22 cellular contexts compared by ENCODE assay signal in genomic region chr9:23766613-23767012, GRCh38. TPM values are rescaled to one million over a fixed set of nuclear protein-coding genes. Genes with fewer than 3 reads are reported as not detected.
DNase-seq lines count a peak whose midpoint lies in the region; ATAC-seq, FAIRE-seq and TF ChIP-seq lines count a peak whose summit lies in the region.
"Had no signal": no experiment of that assay in that cellular context is flagged by ENCODE, and none has a peak within 500 bp of the region (broad histone marks: within the 10 kb centered on the region; RNA-seq: fewer than 3 reads in every experiment).

No MANE protein-coding gene starts in this region.

- CTCF ChIA-PET in GM12878 (lab: Yijun Ruan, JAX), result interaction anchor here (1.3 kb wide), 1 partner anchor 11 kb away, joined by 3 read pairs; no protein-coding TSS in a partner anchor

- no peak overlapping the region for H3K27ac Mint-ChIP-seq in activated naive CD4-positive, alpha-beta T cell treated with anti-CD3 and anti-CD28 coated beads, Interleukin-2, amount 50 U/mL, for 72 hours
- H3K27ac Mint-ChIP-seq: H9 had no signal

- FAIRE-seq in GM12878 (lab: Jason Lieb, UNC), result no peak
- FAIRE-seq: GM18507, HepG2 had no signal

- H3K79me2 ChIP-seq in MM.1S (ENCODE audit: low read length) (no peaks in the 10 kb centered on the region), GM12878 (ENCODE audit: control insufficient read depth, insufficient read depth, low read length) (no peaks in the 10 kb centered on the region)

- H3K27me3 ChIP-seq in right cardiac atrium (ENCODE audit: control insufficient read depth, insufficient read depth) (no peaks in the 10 kb centered on the region), MM.1S (replicated peaks; ENCODE audit: insufficient read depth, low read length) (no peaks in the 10 kb centered on the region), GM12878 (replicated peaks in 1 of 2; ENCODE audit: control insufficient read depth in 2 of 2, insufficient read depth in 2 of 2, low read length in 1 of 2) (no peaks in the 10 kb centered on the region), right lobe of liver (no peaks in the 10 kb centered on the region)
- H3K27me3 ChIP-seq: SJCRH30 had no signal

- peak; percentile 69 for ATAC-seq in Right ventricle myocardium inferior
- no peak for ATAC-seq in right cardiac atrium
- peak; percentile 48 for ATAC-seq in GM12878
- ATAC-seq in activated naive CD4-positive, alpha-beta T cell treated with anti-CD3 and anti-CD28 coated beads, Interleukin-2, amount 50 U/mL, for 72 hours, result no peak
- ATAC-seq in right lobe of liver, result no peak
- ATAC-seq: HepG2, Panc1, SK-N-SH treated with all-trans-retinoic acid at 6 μM for 48 hours had no signal

- no peak overlapping the region for H3K4me3 ChIP-seq in right cardiac atrium (ENCODE audit: low read length)
- H3K4me3 ChIP-seq in MM.1S (ENCODE audit: low read length), result no peak overlapping the region
- H3K4me3 ChIP-seq in GM12878, result no peak overlapping the region
- no peak overlapping the region for H3K4me3 ChIP-seq in right lobe of liver
- H3K4me3 ChIP-seq: SJCRH30 had no signal

- H4K20me1 ChIP-seq in MM.1S (ENCODE audit: insufficient read depth, low read length) (no peaks in the 10 kb centered on the region), GM12878 (ENCODE audit: control insufficient read depth, insufficient read depth) (no peaks in the 10 kb centered on the region)

- no peak for TF ChIP-seq EP300 in GM12878 (IDR thresholded peaks at IDR 0.05; ENCODE audit: borderline replicate concordance in 1 of 2, control insufficient read depth in 1 of 2, low read depth in 2 of 2, low read length in 2 of 2)

- intact Hi-C loops in Right ventricle myocardium inferior (cut with DNase I), result loop anchor here (10.0 kb wide), 1 partner anchor 292 kb away; no protein-coding TSS in a partner anchor
- intact Hi-C loops in right cardiac atrium (cut with DNase I), result no loop called here
- intact Hi-C loops in GM12878 (cut with micrococcal nuclease; ENCODE audit: unreplicated experiment), result no loop called here
- intact Hi-C loops in right lobe of liver (cut with DNase I), result no loop called here

- no peak overlapping the region for H3K9ac ChIP-seq in MM.1S (ENCODE audit: low read length)
- H3K9ac ChIP-seq in GM12878 (ENCODE audit: control insufficient read depth, insufficient read depth, low read length), result no peak overlapping the region

- in situ Hi-C loops in GM12878 (cut with MboI), result no loop called here

- H3K36me3 ChIP-seq in MM.1S (replicated peaks; ENCODE audit: insufficient read depth, low read length) (no peaks in the 10 kb centered on the region), GM12878 (ENCODE audit: control insufficient read depth in 2 of 2, insufficient read depth in 2 of 2, low read length in 1 of 2) (no peaks in the 10 kb centered on the region), right lobe of liver (no peaks in the 10 kb centered on the region)

- TF ChIP-seq CTCF in MM.1S (IDR thresholded peaks at IDR 0.05; ENCODE audit: low read length), result no peak
- TF ChIP-seq CTCF in GM12878 (IDR thresholded peaks at IDR 0.05 in 2 of 3, conservative IDR thresholded peaks at IDR 0.05 in 1 of 3; ENCODE audit: control insufficient read depth in 2 of 3, extremely low read depth in 1 of 3, insufficient read depth in 1 of 3, low read depth in 3 of 3, low read length in 3 of 3), result no peak
- no peak for TF ChIP-seq CTCF in right lobe of liver (IDR thresholded peaks at IDR 0.05)

- WGBS in right cardiac atrium, result 39% methylated on average over 2 of the region's 2 CpGs
- 52% methylated on average over 2 of the region's 2 CpGs for WGBS in GM12878 (ENCODE audit: insufficient coverage, insufficient replicate concordance, low lambda C conversion rate, missing lambda C conversion rate)
- WGBS in right lobe of liver (ENCODE audit: insufficient coverage, low coverage, low lambda C conversion rate, missing lambda C conversion rate), result 41% methylated on average over 2 of the region's 2 CpGs

- H3K4me1 ChIP-seq in right cardiac atrium (ENCODE audit: control insufficient read depth, insufficient read depth, low read length) (no peaks in the 10 kb centered on the region), MM.1S (ENCODE audit: low read length) (no peaks in the 10 kb centered on the region), GM12878 (ENCODE audit: control insufficient read depth, insufficient read depth, low read length) (no peaks in the 10 kb centered on the region), right lobe of liver (no peaks in the 10 kb centered on the region)

- H3K4me2 ChIP-seq in MM.1S (ENCODE audit: low read depth, low read length) (no peak overlapping the region), GM12878 (ENCODE audit: control insufficient read depth, insufficient read depth) (no peak overlapping the region)

- H3K9me2 ChIP-seq in MM.1S (replicated peaks; ENCODE audit: insufficient read depth, low read length), result no peaks in the 10 kb centered on the region

- H3K9me3 ChIP-seq in right cardiac atrium (ENCODE audit: control insufficient read depth, low read length) (no peaks in the 10 kb centered on the region), MM.1S (replicated peaks; ENCODE audit: insufficient read depth, low read length) (no peaks in the 10 kb centered on the region), GM12878 (replicated peaks; ENCODE audit: control insufficient read depth, insufficient read depth, low read length) (no peaks in the 10 kb centered on the region), right lobe of liver (no peaks in the 10 kb centered on the region)
- H3K9me3 ChIP-seq: SJCRH30 had no signal

- no TSS peak for BruUV-seq in GM12878 (replicated peaks; lab: Mats Ljungman, UMichigan)

- no peak overlapping the region for H3K27ac ChIP-seq in right cardiac atrium (ENCODE audit: low read length)
- no peak overlapping the region for H3K27ac ChIP-seq in MM.1S (ENCODE audit: low read length)
- no peak overlapping the region for H3K27ac ChIP-seq in GM12878 (ENCODE audit: control insufficient read depth, insufficient read depth)
- no peak overlapping the region for H3K27ac ChIP-seq in right lobe of liver
- H3K27ac ChIP-seq: SJCRH30 had no signal

- RAD21 ChIA-PET in GM12878 (lab: Charles Lee; ENCODE audit: unreplicated experiment), result interaction anchor here (1.0 kb wide), 1 partner anchor 10 kb away, joined by 3 read pairs; no protein-coding TSS in a partner anchor

- no peaks in the 10 kb centered on the region for H3F3A ChIP-seq in MM.1S (ENCODE audit: insufficient read depth, low read length)

- POLR2A ChIA-PET in GM12878 (lab: Charles Lee), result interaction anchor here (1.0 kb wide), 1 partner anchor 28 kb away, joined by 4 read pairs; no protein-coding TSS in a partner anchor

- TF ChIP-seq POLR2A in GM12878 (IDR thresholded peaks at IDR 0.05; ENCODE audit: low read depth, low read length) (no peak), right lobe of liver (IDR thresholded peaks at IDR 0.05) (no peak)

- SMC1A ChIA-PET in GM12878 (lab: Charles Lee; ENCODE audit: uncharacterized antibody, unreplicated experiment), result interaction anchor here (0.8 to 1.6 kb wide), 8 partner anchors 9 to 101 kb away, joined by 3 to 5 read pairs (median 4); no protein-coding TSS in a partner anchor

- no peak for TF ChIP-seq RAD21 in GM12878 (IDR thresholded peaks at IDR 0.05; ENCODE audit: insufficient read depth, low read depth, low read length)

- DNase-seq in Right ventricle myocardium inferior (ENCODE audit: missing footprints), result no peak
- DNase-seq in right cardiac atrium, result no peak
- peak; percentile 8 for DNase-seq in MM.1S
- no peak for DNase-seq in GM12878 (ENCODE audit: low read depth, low spot score)
- DNase-seq in myocyte (ENCODE audit: low read depth), result peak; percentile 55
- no peak for DNase-seq in activated naive CD4-positive, alpha-beta T cell treated with anti-CD3 and anti-CD28 coated beads, Interleukin-2, amount 50 U/mL, for 72 hours (ENCODE audit: low spot score in 2 of 2)
- DNase-seq in right lobe of liver, result no peak
- no peak for DNase-seq in NCI-H1436 (lab: John Stamatoyannopoulos, UW)
- DNase-seq: 8988T, Calu3, H9, Karpas-422, MV-4-11, NCI-H1105 treated with DMSO at 0.1 percent for 48 hours, NCI-H2029 treated with DMSO at 0.1 percent for 48 hours, NCI-H2227 treated with DMSO at 0.1 percent for 48 hours, NCI-H526 treated with DMSO at 0.1 percent for 48 hours, SJCRH30 had no signal

- no peak overlapping the region for H2AFZ ChIP-seq in MM.1S (ENCODE audit: low read length)
- H2AFZ ChIP-seq in GM12878 (ENCODE audit: control insufficient read depth, low read depth, low read length), result no peak overlapping the region

- peaks cover 16 to 30% of the 10 kb centered on the region in 2 donors for H3K9me3 Mint-ChIP-seq in activated naive CD4-positive, alpha-beta T cell treated with anti-CD3 and anti-CD28 coated beads, Interleukin-2, amount 50 U/mL, for 72 hours
- H3K9me3 Mint-ChIP-seq: H9 had no signal

- H3K36me3 Mint-ChIP-seq in activated naive CD4-positive, alpha-beta T cell treated with anti-CD3 and anti-CD28 coated beads, Interleukin-2, amount 50 U/mL, for 72 hours, result peaks cover 0 to 10% of the 10 kb centered on the region in 2 donors

TF ChIP-seq in GM12878, 131 proteins besides CTCF, POLR2A, EP300 and RAD21 (continues in another document):
- TF ChIP-seq CREM (IDR thresholded peaks at IDR 0.05; ENCODE audit: low read depth), result no peak
- TF ChIP-seq RCOR1 (conservative IDR thresholded peaks at IDR 0.05; ENCODE audit: low read depth, low read length), result no peak

RNA-seq across cellular contexts. Expression of gene ELAVL2, which starts 59.4 kb away (rescaled TPM):
- not detected for total RNA-seq in Right ventricle myocardium inferior
- under 1 TPM in 1 of 4 donors, not detected in 3; 0.32 TPM for total RNA-seq in right cardiac atrium
- polyA plus RNA-seq in right cardiac atrium, result 0.07 TPM
- total RNA-seq in GM12878 (2013; cell fraction: nucleolus; rRNA removed), result 77.8 and 89.9 TPM in 2 replicates
- 0.73 and 1.3 TPM in 2 replicates for total RNA-seq in GM12878 (2014; rRNA removed)
- total RNA-seq in GM12878 (2014; rRNA removed; fragmentation: Illumina TruSeq; extraction: Trizol), result 1.1 and 1.2 TPM in 2 replicates
- total RNA-seq in GM12878 (2021), result 1.1 and 1.3 TPM in 2 replicates
- not detected for polyA plus RNA-seq in GM12878 (2011; ENCODE audit: low read depth)
- 2.6 and 5.7 TPM in 2 replicates for polyA plus RNA-seq in GM12878 (2011; rRNA removed)
- 0.82 and 1.1 TPM in 2 replicates for polyA plus RNA-seq in GM12878 (2011; cell fraction: cytosol; rRNA removed)
- polyA plus RNA-seq in GM12878 (2011; cell fraction: nucleus; rRNA removed), result 2.2 and 2.6 TPM in 2 replicates
- polyA plus RNA-seq in GM12878 (2012), result 0.11 TPM in 1 of 2 replicates, not detected in the other
- polyA plus RNA-seq in GM12878 (2014; fragmentation: Illumina TruSeq; extraction: Trizol), result 0.56 and 0.62 TPM in 2 replicates
- polyA plus RNA-seq in GM12878 (2014; fragmentation: Nextera tagmentation; extraction: Ambion mirVana), result under 1 TPM; 0.24 to 0.72 TPM
- polyA plus RNA-seq in GM12878 (2014; rRNA removed), result 0.47 and 0.82 TPM in 2 replicates
- polyA plus RNA-seq in GM12878 (2016; fragmentation: Nextera tagmentation; extraction: Ambion mirVana), result under 1 TPM; 0.37 to 0.78 TPM
- 4.9 and 5.9 TPM in 2 replicates for polyA minus RNA-seq in GM12878 (2011; rRNA and poly(A)+ RNA removed)
- polyA minus RNA-seq in GM12878 (2011; cell fraction: cytosol; rRNA and poly(A)+ RNA removed), result 1.0 and 3.2 TPM in 2 replicates
- polyA minus RNA-seq in GM12878 (2011; cell fraction: nucleus; rRNA and poly(A)+ RNA removed), result 10.4 and 19.1 TPM in 2 replicates
- total RNA-seq in myocyte, result 34.1 and 41.8 TPM in 2 replicates
- 5.2 TPM for polyA plus RNA-seq in myocyte (2012)
- not detected for total RNA-seq in activated naive CD4-positive, alpha-beta T cell treated with anti-CD3 and anti-CD28 coated beads, Interleukin-2, amount 50 U/mL, for 72 hours
- not detected for total RNA-seq in right lobe of liver
- total RNA-seq: Calu3, HepG2 had no signal
- polyA plus RNA-seq: HepG2 had no signal

Comparison
In these comparisons a context has a peak if more than half of its experiments do, and no peak if none do; other contexts are left out.
1. ATAC-seq: peak in Right ventricle myocardium inferior (single experiment) and GM12878 (single experiment); none in right cardiac atrium (0 of 2), activated naive CD4-positive, alpha-beta T cell treated with anti-CD3 and anti-CD28 coated beads, Interleukin-2, amount 50 U/mL, for 72 hours (0 of 2) and right lobe of liver (0 of 4).
2. DNase-seq: peak in MM.1S (single experiment) and myocyte (single experiment); none in Right ventricle myocardium inferior (single experiment), right cardiac atrium (0 of 3), GM12878 (single experiment), activated naive CD4-positive, alpha-beta T cell treated with anti-CD3 and anti-CD28 coated beads, Interleukin-2, amount 50 U/mL, for 72 hours (0 of 2), right lobe of liver (0 of 3) and NCI-H1436 (single experiment).